ENCODE assay signal across 9 cellular contexts in the genomic region with DNA sequence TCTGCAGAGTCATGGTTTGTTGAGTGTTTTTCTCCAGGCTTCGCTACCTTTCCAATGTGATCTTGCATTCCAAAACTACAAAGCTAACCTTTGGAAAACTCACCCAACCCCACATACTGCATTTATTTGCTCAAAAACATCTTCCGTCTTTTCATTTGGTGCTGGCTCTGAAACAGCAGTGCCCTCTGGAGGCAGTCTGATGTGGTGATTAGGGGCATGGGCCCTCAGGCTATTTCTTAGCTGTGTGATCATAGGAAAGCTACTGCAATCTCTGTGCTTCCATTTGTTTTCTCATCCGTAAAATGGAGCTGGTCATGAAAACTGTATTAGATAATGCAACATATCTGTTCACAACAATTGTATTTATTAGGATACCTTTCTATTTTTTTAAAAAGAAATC. TPM values are rescaled to one million over a fixed set of nuclear protein-coding genes. Genes with fewer than 3 reads are reported as not detected.
A peak's percentile ranks its signal among the peaks of the same experiment; 100 is the strongest.
DNase-seq lines count a peak whose midpoint lies in the region; ATAC-seq and TF ChIP-seq lines count a peak whose summit lies in the region.
"Had no signal": no experiment of that assay in that cellular context is flagged by ENCODE, and none has a peak within 500 bp of the region (broad histone marks: within the 10 kb centered on the region; RNA-seq: fewer than 3 reads in every experiment).

No MANE protein-coding gene starts in this region.

- ATAC-seq in left lung (peak; percentile 72), GM18873 (IDR thresholded peaks at IDR 0.05; ENCODE audit: low FRiP score, unreplicated experiment) (no peak), HG02970 (IDR thresholded peaks at IDR 0.05; ENCODE audit: low FRiP score, unreplicated experiment) (no peak)

- H3K4me1 ChIP-seq in left lung, result peaks cover 0 to 11% of the 10 kb centered on the region in 2 donors

- peaks cover 0 to 46% of the 10 kb centered on the region in 2 donors for H3K36me3 ChIP-seq in left lung

- CTCF ChIA-PET in activated naive CD4-positive, alpha-beta T cell treated with anti-CD3 and anti-CD28 coated beads, Interleukin-2, amount 10 ng/mL, durations not matched to agents 7 days and 5 days (lab: Charles Lee), result interaction anchor here (0.6 to 3.6 kb wide), 12 partner anchors 9 to 482 kb away, joined by 3 to 25 read pairs (median 4); no protein-coding TSS in a partner anchor

- peaks cover 4% of the 10 kb centered on the region for H3K4me1 Mint-ChIP-seq in activated naive CD4-positive, alpha-beta T cell treated with anti-CD3 and anti-CD28 coated beads, Interleukin-2, amount 10 ng/mL, durations not matched to agents 7 days and 5 days

- H3K4me3 Mint-ChIP-seq in activated naive CD4-positive, alpha-beta T cell treated with anti-CD3 and anti-CD28 coated beads, Interleukin-2, amount 10 ng/mL, durations not matched to agents 7 days and 5 days, result no peak overlapping the region
- H3K4me3 Mint-ChIP-seq: activated B cell treated with CpG ODN at 0.5 μM for 24 hours, naive B cell had no signal

- H3K27ac ChIP-seq in left lung, result no peak overlapping the region

- peaks cover 22% of the 10 kb centered on the region for H3K36me3 Mint-ChIP-seq in activated naive CD4-positive, alpha-beta T cell treated with anti-CD3 and anti-CD28 coated beads, Interleukin-2, amount 10 ng/mL, durations not matched to agents 7 days and 5 days

- DNase-seq in EL (peak; percentile 44), left lung (no peak), NCI-H2029 treated with DMSO at 0.1 percent for 48 hours (lab: John Stamatoyannopoulos, UW) (no peak)
- peak; percentile 23 for DNase-seq in Jurkat, Clone E6-1 (ENCODE audit: low read depth, low spot score)
- DNase-seq in activated naive CD4-positive, alpha-beta T cell treated with anti-CD3 and anti-CD28 coated beads, Interleukin-2, amount 10 ng/mL, durations not matched to agents 7 days and 5 days, result peak; percentile 32
- DNase-seq: activated B cell treated with CpG ODN at 0.5 μM for 24 hours, naive B cell had no signal

- no peaks in the 10 kb centered on the region for H3K27me3 Mint-ChIP-seq in activated naive CD4-positive, alpha-beta T cell treated with anti-CD3 and anti-CD28 coated beads, Interleukin-2, amount 10 ng/mL, durations not matched to agents 7 days and 5 days
- H3K27me3 Mint-ChIP-seq: activated B cell treated with CpG ODN at 0.5 μM for 24 hours, naive B cell had no signal

- no peak overlapping the region for H3K27ac Mint-ChIP-seq in activated naive CD4-positive, alpha-beta T cell treated with anti-CD3 and anti-CD28 coated beads, Interleukin-2, amount 10 ng/mL, durations not matched to agents 7 days and 5 days
- H3K27ac Mint-ChIP-seq: activated B cell treated with CpG ODN at 0.5 μM for 24 hours had no signal

- intact Hi-C loops in left lung (cut with DNase I), result no loop called here

- no peaks in the 10 kb centered on the region for H3K27me3 ChIP-seq in left lung

- TF ChIP-seq CTCF in left lung (IDR thresholded peaks at IDR 0.05), result peak; percentile 36 to 39

- no peak overlapping the region for H3K4me3 ChIP-seq in Jurkat, Clone E6-1 (ENCODE audit: low read length)
- H3K4me3 ChIP-seq in left lung, result no peak overlapping the region

- no peaks in the 10 kb centered on the region for H3K9me3 ChIP-seq in left lung

- no peaks in the 10 kb centered on the region for H3K9me3 Mint-ChIP-seq in activated naive CD4-positive, alpha-beta T cell treated with anti-CD3 and anti-CD28 coated beads, Interleukin-2, amount 10 ng/mL, durations not matched to agents 7 days and 5 days
- H3K9me3 Mint-ChIP-seq: activated B cell treated with CpG ODN at 0.5 μM for 24 hours, naive B cell had no signal

RNA-seq across cellular contexts. Expression of a gene that starts 47.0 kb away (rescaled TPM):
- 51.0 TPM for polyA plus RNA-seq in Jurkat, Clone E6-1 (2012; ENCODE audit: insufficient read depth, insufficient read length)
- total RNA-seq in left lung, result 10 to 100 TPM; 30.5 to 40.1 TPM

Comparison
In these comparisons a context has a peak if more than half of its experiments do, and no peak if none do; other contexts are left out.
1. DNase-seq: peak in EL (single experiment), Jurkat, Clone E6-1 (single experiment) and activated naive CD4-positive, alpha-beta T cell treated with anti-CD3 and anti-CD28 coated beads, Interleukin-2, amount 10 ng/mL, durations not matched to agents 7 days and 5 days (single experiment); none in left lung (0 of 2) and NCI-H2029 treated with DMSO at 0.1 percent for 48 hours (single experiment).